ENCODE assay signal across 19 cellular contexts in genomic region chr10:35346248-35346647, GRCh38. TPM values are rescaled to one million over a fixed set of nuclear protein-coding genes. Genes with fewer than 3 reads are reported as not detected.
A peak's percentile ranks its signal among the peaks of the same experiment; 100 is the strongest.
DNase-seq lines count a peak whose midpoint lies in the region; ATAC-seq and TF ChIP-seq lines count a peak whose summit lies in the region.
"Had no signal": no experiment of that assay in that cellular context is flagged by ENCODE, and none has a peak within 500 bp of the region (broad histone marks: within the 10 kb centered on the region; RNA-seq: fewer than 3 reads in every experiment).

No MANE protein-coding gene starts in this region.

- H3K4me3 Mint-ChIP-seq in neural progenitor cell: no peak overlapping the region
- H3K4me3 Mint-ChIP-seq in stimulated activated effector memory CD8-positive, alpha-beta T cell treated with anti-CD3 and anti-CD28 coated beads, Interleukin-12 subunit alpha, Interleukin-12 subunit beta, amount 100 ng/mL, for 72 hours: no peak overlapping the region

- peaks cover 2% of the 10 kb centered on the region for H3K36me3 Mint-ChIP-seq in neural progenitor cell
- H3K36me3 Mint-ChIP-seq in stimulated activated effector memory CD8-positive, alpha-beta T cell treated with anti-CD3 and anti-CD28 coated beads, Interleukin-12 subunit alpha, Interleukin-12 subunit beta, amount 100 ng/mL, for 72 hours: no peaks in the 10 kb centered on the region

- no peak for ATAC-seq in GM19467 (IDR thresholded peaks at IDR 0.05; ENCODE audit: unreplicated experiment)
- no peak for ATAC-seq in activated CD4-positive, CD25-positive, alpha-beta regulatory T cell treated with anti-CD3 and anti-CD28 coated beads, Interleukin-2, amount 50 U/mL, for 24 hours
- ATAC-seq in stimulated activated effector memory CD8-positive, alpha-beta T cell treated with anti-CD3 and anti-CD28 coated beads, Interleukin-12 subunit alpha, Interleukin-12 subunit beta, amount 100 ng/mL, for 72 hours: no peak

- H3K9me2 ChIP-seq in Loucy (replicated peaks; ENCODE audit: low read depth, low read length) (no peaks in the 10 kb centered on the region), GM23248 (ENCODE audit: insufficient read depth) (no peaks in the 10 kb centered on the region)

- H3K9me3 ChIP-seq in Loucy (ENCODE audit: insufficient read depth, low read depth, low read length) (no peaks in the 10 kb centered on the region), neural progenitor cell (ENCODE audit: low read depth) (no peaks in the 10 kb centered on the region), GM23248 (ENCODE audit: low read depth) (no peaks in the 10 kb centered on the region)

- peaks cover 5% of the 10 kb centered on the region; the same call in 1 of the 2 replicates for H3K36me3 ChIP-seq in Loucy (ENCODE audit: insufficient read depth, low read length)
- H3K36me3 ChIP-seq in neural progenitor cell: no peaks in the 10 kb centered on the region
- no peaks in the 10 kb centered on the region for H3K36me3 ChIP-seq in GM23248 (ENCODE audit: low read depth)

- H3K4me3 ChIP-seq in Loucy (ENCODE audit: low read length, poor library complexity, severe bottlenecking) (no peak overlapping the region), dorsolateral prefrontal cortex (peak overlapping the region in 1 of 59 donors; percentile 52), neural progenitor cell (no peak overlapping the region), GM23248 (no peak overlapping the region)
- H3K4me3 ChIP-seq: SK-N-MC had no signal

- TF ChIP-seq CTCF in Loucy (conservative IDR thresholded peaks at IDR 0.05; ENCODE audit: low read length): no peak
- no peak for TF ChIP-seq CTCF in dorsolateral prefrontal cortex (IDR thresholded peaks at IDR 0.05 in 54 of 56, conservative IDR thresholded peaks at IDR 0.05 in 2 of 56; ENCODE audit: low read depth in 1 of 56, partially characterized antibody in 56 of 56)
- TF ChIP-seq CTCF in neural progenitor cell (IDR thresholded peaks at IDR 0.05): no peak

- H3K4me2 ChIP-seq in Loucy (ENCODE audit: low read depth, low read length, poor library complexity, severe bottlenecking) (peak overlapping the region; percentile 24), neural progenitor cell (no peak overlapping the region), GM23248 (ENCODE audit: unreplicated experiment) (no peak overlapping the region)

- no peak overlapping the region for H3K9ac ChIP-seq in Loucy (ENCODE audit: low read depth, low read length, poor library complexity, severe bottlenecking)
- H3K9ac ChIP-seq in neural progenitor cell: no peak overlapping the region
- no peak overlapping the region for H3K9ac ChIP-seq in GM23248

- DNase-seq in dorsolateral prefrontal cortex: no peak
- DNase-seq in neural progenitor cell (ENCODE audit: low spot score): no peak
- DNase-seq in GM23248: no peak
- no peak for DNase-seq in stimulated activated effector memory CD8-positive, alpha-beta T cell treated with anti-CD3 and anti-CD28 coated beads, Interleukin-12 subunit alpha, Interleukin-12 subunit beta, amount 100 ng/mL, for 72 hours (ENCODE audit: low spot score in 2 of 2)
- DNase-seq: ACHN; DMS79 treated with DMSO at 0.1 percent for 48 hours; KBM-7; MV-4-11; NCI-H1417; NCI-H187; NCI-H2107; NCI-H510A; NCI-H748 treated with DMSO at 0.1 percent for 48 hours; NK-92 treated with Interleukin-12 subunit alpha and Interleukin-12 subunit beta, amount 100 ng/mL, for 24 hours; SHP77 had no signal

- peaks cover 44% of the 10 kb centered on the region for H3K4me1 Mint-ChIP-seq in neural progenitor cell
- peaks cover 76% of the 10 kb centered on the region for H3K4me1 Mint-ChIP-seq in stimulated activated effector memory CD8-positive, alpha-beta T cell treated with anti-CD3 and anti-CD28 coated beads, Interleukin-12 subunit alpha, Interleukin-12 subunit beta, amount 100 ng/mL, for 72 hours

- H3K4me1 ChIP-seq in Loucy (ENCODE audit: insufficient read depth, low read length, poor library complexity, severe bottlenecking): peaks cover 76% of the 10 kb centered on the region
- peaks cover 18% of the 10 kb centered on the region for H3K4me1 ChIP-seq in neural progenitor cell
- H3K4me1 ChIP-seq in GM23248 (ENCODE audit: insufficient read depth): peaks cover 13% of the 10 kb centered on the region

- in situ Hi-C loops in GM23248 (cut with MboI): no loop called here

- H3K79me2 ChIP-seq in Loucy (ENCODE audit: insufficient read depth, low read length) (peaks cover 99% of the 10 kb centered on the region), neural progenitor cell (ENCODE audit: low read depth) (peaks cover 98% of the 10 kb centered on the region), GM23248 (ENCODE audit: insufficient read depth) (peaks cover 100% of the 10 kb centered on the region)

- no peak overlapping the region for H2AFZ ChIP-seq in Loucy (ENCODE audit: low read length)
- no peak overlapping the region for H2AFZ ChIP-seq in neural progenitor cell (replicated peaks)
- H2AFZ ChIP-seq in GM23248: no peak overlapping the region

- no peak overlapping the region for H3K27ac Mint-ChIP-seq in neural progenitor cell
- no peak overlapping the region for H3K27ac Mint-ChIP-seq in stimulated activated effector memory CD8-positive, alpha-beta T cell treated with anti-CD3 and anti-CD28 coated beads, Interleukin-12 subunit alpha, Interleukin-12 subunit beta, amount 100 ng/mL, for 72 hours

- H4K20me1 ChIP-seq in Loucy (ENCODE audit: insufficient read depth, low read length, poor library complexity, severe bottlenecking) (peaks cover 79% of the 10 kb centered on the region), neural progenitor cell (ENCODE audit: low read depth) (peaks cover 87% of the 10 kb centered on the region), GM23248 (ENCODE audit: insufficient read depth) (peaks cover 26% of the 10 kb centered on the region)

- H3K27ac ChIP-seq in dorsolateral prefrontal cortex (peak overlapping the region; percentile 32 to 95 (median 88)), neural progenitor cell (peak overlapping the region; percentile 14), GM23248 (no peak overlapping the region)
- H3K27ac ChIP-seq: SK-N-MC had no signal

- no peaks in the 10 kb centered on the region for H3K27me3 ChIP-seq in Loucy (ENCODE audit: insufficient read depth, low read length, poor library complexity, severe bottlenecking)
- no peaks in the 10 kb centered on the region for H3K27me3 ChIP-seq in dorsolateral prefrontal cortex
- H3K27me3 ChIP-seq in neural progenitor cell: no peaks in the 10 kb centered on the region
- H3K27me3 ChIP-seq in GM23248 (replicated peaks; ENCODE audit: insufficient read depth): no peaks in the 10 kb centered on the region

- H3F3A ChIP-seq in Loucy (ENCODE audit: low read depth): no peaks in the 10 kb centered on the region
- peaks cover 6% of the 10 kb centered on the region for H3F3A ChIP-seq in neural progenitor cell (ENCODE audit: low read depth)
- H3F3A ChIP-seq in GM23248 (ENCODE audit: insufficient read depth): peaks cover 6% of the 10 kb centered on the region; the same call in 1 of the 2 replicates

- no peaks in the 10 kb centered on the region for H3K27me3 Mint-ChIP-seq in neural progenitor cell (ENCODE audit: insufficient read depth, low read depth)

- H3K9me3 Mint-ChIP-seq in neural progenitor cell: no peaks in the 10 kb centered on the region
- no peaks in the 10 kb centered on the region for H3K9me3 Mint-ChIP-seq in stimulated activated effector memory CD8-positive, alpha-beta T cell treated with anti-CD3 and anti-CD28 coated beads, Interleukin-12 subunit alpha, Interleukin-12 subunit beta, amount 100 ng/mL, for 72 hours

- intact Hi-C loops in dorsolateral prefrontal cortex (cut with DNase I): loop anchor here in 1 of 2 donors (5.0 to 10.0 kb wide), 4 partner anchors 49 to 296 kb away; partner anchors contain the start of gene FZD8

RNA-seq across cellular contexts. Expression of gene CCNY, which starts 9.9 kb away (rescaled TPM):
- 100 to 1,000 TPM in 53 of 120 experiments, 10 to 100 TPM in 67; 62.3 to 136 (median 97.7) TPM for total RNA-seq in dorsolateral prefrontal cortex
- total RNA-seq in neural progenitor cell (ENCODE audit: low replicate concordance): 43.0 and 46.7 TPM in 2 replicates
- total RNA-seq in GM23248 (2014; rRNA removed; shearing (Covaris generic)): 57.8 and 70.4 TPM in 2 replicates
- polyA plus RNA-seq in GM23248 (2016; fragmentation: Nextera tagmentation; extraction: Ambion mirVana): 12.3 and 12.8 TPM in 2 replicates
